8 cellular contexts compared by ENCODE assay signal in the genomic region with DNA sequence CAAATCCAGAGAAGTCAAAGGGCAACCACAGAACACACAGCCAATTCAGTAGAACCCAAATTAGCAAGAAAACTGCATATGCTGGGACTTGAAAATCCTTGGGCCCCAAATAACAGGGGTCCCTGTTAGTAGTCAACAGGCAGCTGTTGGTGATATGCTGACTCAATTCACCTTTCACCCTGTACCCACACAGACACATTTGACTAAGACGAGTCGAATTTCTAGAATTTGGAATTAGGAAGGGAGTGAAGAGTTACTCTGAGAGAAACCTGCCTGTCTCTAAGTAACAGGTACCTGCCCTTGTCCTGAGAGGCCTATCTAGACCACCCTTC. TPM values are rescaled to one million over a fixed set of nuclear protein-coding genes. Genes with fewer than 3 reads are reported as not detected.
A peak's percentile ranks its signal among the peaks of the same experiment; 100 is the strongest.
DNase-seq lines count a peak whose midpoint lies in the region; ATAC-seq and TF ChIP-seq lines count a peak whose summit lies in the region.

No MANE protein-coding gene starts in this region.

- H3K9me3 Mint-ChIP-seq in brain: no peaks in the 10 kb centered on the region
- H3K9me3 Mint-ChIP-seq in naive B cell: peaks cover 0 to 2% (median 0%) of the 10 kb centered on the region in 7 donors

- H3K4me3 ChIP-seq in A673 (ENCODE audit: low read depth, low read length, poor library complexity, severe bottlenecking): peak overlapping the region; percentile 10
- H3K4me3 ChIP-seq in HUES48 (ENCODE audit: low read depth, low read length): peak overlapping the region; percentile 28; the same call in 1 of the 2 replicates

- BruUV-seq in A673 (replicated peaks; lab: Mats Ljungman, UMichigan): TSS peak; percentile 95

- no peak for ATAC-seq in naive B cell (ENCODE audit: low read depth in 2 of 2)

- H3K27me3 Mint-ChIP-seq in brain: peaks cover 7% of the 10 kb centered on the region
- H3K27me3 Mint-ChIP-seq in naive B cell: no peaks in the 10 kb centered on the region

- H3K9me3 ChIP-seq in A673 (ENCODE audit: low read depth, low read length, poor library complexity, severe bottlenecking) (no peaks in the 10 kb centered on the region), HUES48 (ENCODE audit: control insufficient read depth, insufficient read depth, low read length) (no peaks in the 10 kb centered on the region)

- H3K36me3 Mint-ChIP-seq in brain (peaks cover 47% of the 10 kb centered on the region), naive B cell (no peaks in the 10 kb centered on the region)

- H3K27ac ChIP-seq in A673 (ENCODE audit: low read depth, low read length, poor library complexity, severe bottlenecking) (peak overlapping the region; percentile 76), HUES48 (ENCODE audit: low read depth, low read length) (peak overlapping the region; percentile 65)

- H3K4me1 Mint-ChIP-seq in brain (peaks cover 53% of the 10 kb centered on the region), naive B cell (peaks cover 29 to 46% (median 42%) of the 10 kb centered on the region in 3 donors)

- peak overlapping the region; percentile 1; the same call in 1 of the 2 replicates for H3K9ac ChIP-seq in HUES48 (ENCODE audit: low read depth, low read length)

- DNase-seq in A673 (ENCODE audit: low spot score): no peak
- no peak for DNase-seq in naive B cell
- DNase-seq in NCI-H226: no peak
- DNase-seq in medulla oblongata (ENCODE audit: extremely low spot score): no peak
- no peak for DNase-seq in NCI-H82 treated with DMSO at 0.1 percent for 48 hours (lab: John Stamatoyannopoulos, UW; ENCODE audit: unreplicated experiment)
- DNase-seq in SKM-1 treated with dmso at 0.1 percent for 144 hours (lab: John Stamatoyannopoulos, UW; ENCODE audit: unreplicated experiment): no peak

- no peaks in the 10 kb centered on the region for H3K27me3 ChIP-seq in A673 (replicated peaks; ENCODE audit: insufficient read depth, low read depth, low read length, poor library complexity)
- H3K27me3 ChIP-seq in HUES48 (ENCODE audit: control insufficient read depth, insufficient read depth, low read length): no peaks in the 10 kb centered on the region

- POLR2A ChIA-PET in A673 (lab: Charles Lee; ENCODE audit: low non-redundant PET): no interaction called here

- H3K27ac Mint-ChIP-seq in brain (peak overlapping the region; percentile 97 to 100 (median 98)), naive B cell (peak overlapping the region; percentile 79 to 98 (median 93))

- TF ChIP-seq CTCF in A673 (conservative IDR thresholded peaks at IDR 0.05; ENCODE audit: low read depth, low read length) (no peak), brain (conservative IDR thresholded peaks at IDR 0.05) (no peak)

- intact Hi-C loops in A673 (cut with micrococcal nuclease; ENCODE audit: unreplicated experiment): no loop called here

- H3K4me3 Mint-ChIP-seq in brain: peak overlapping the region; percentile 79 to 99 (median 94)
- peak overlapping the region in 7 of 8 donors; percentile 80 to 98 (median 91) for H3K4me3 Mint-ChIP-seq in naive B cell

- H3K4me1 ChIP-seq in A673 (ENCODE audit: insufficient read depth, low read length, poor library complexity, severe bottlenecking) (peaks cover 11% of the 10 kb centered on the region), HUES48 (ENCODE audit: control insufficient read depth, insufficient read depth, low read length) (peaks cover 16% of the 10 kb centered on the region)

- CTCF ChIA-PET in A673 (lab: Charles Lee): no interaction called here

- peaks cover 50% of the 10 kb centered on the region for H3K36me3 ChIP-seq in A673 (ENCODE audit: insufficient read depth, low read length, poor library complexity, severe bottlenecking)
- H3K36me3 ChIP-seq in HUES48 (ENCODE audit: control insufficient read depth, insufficient read depth, low read length): peaks cover 69% of the 10 kb centered on the region

RNA-seq across cellular contexts. Expression of a gene that starts 0.8 kb away (rescaled TPM):
- total RNA-seq in A673 (2021): 625 and 643 TPM in 2 replicates
- polyA plus RNA-seq in brain (ENCODE audit: insufficient read depth, low read depth, low replicate concordance) (269 TPM), naive B cell (ENCODE audit: low read depth in 6 of 6) (100 to 1,000 TPM; 111 to 159 (median 135) TPM)

RNA-seq across cellular contexts. Expression of a gene that starts 6.5 kb away (rescaled TPM):
- 104 and 110 TPM in 2 replicates for total RNA-seq in A673 (2021)
- polyA plus RNA-seq in brain (ENCODE audit: insufficient read depth, low read depth, low replicate concordance) (79.9 TPM), naive B cell (ENCODE audit: low read depth in 6 of 6) (10 to 100 TPM in 3 of 6 donors, 1 to 10 TPM in 3; 1.8 to 12.1 (median 10.5) TPM)

RNA-seq across cellular contexts. Expression of a gene that starts 23.1 kb away (rescaled TPM):
- 32.9 and 34.3 TPM in 2 replicates for total RNA-seq in A673 (2021)
- polyA plus RNA-seq in brain (ENCODE audit: insufficient read depth, low read depth, low replicate concordance): 39.7 TPM
- polyA plus RNA-seq in naive B cell (ENCODE audit: low read depth in 6 of 6): 10 to 100 TPM; 24.8 to 31.4 (median 26.9) TPM

RNA-seq across cellular contexts. Expression of a gene that starts 29.7 kb away (rescaled TPM):
- total RNA-seq in A673 (2021): 200 and 209 TPM in 2 replicates
- polyA plus RNA-seq in brain (ENCODE audit: insufficient read depth, low read depth, low replicate concordance) (214 TPM), naive B cell (ENCODE audit: low read depth in 6 of 6) (100 to 1,000 TPM in 3 of 6 donors, 10 to 100 TPM in 3; 82.9 to 215 (median 95.8) TPM)

RNA-seq across cellular contexts. Expression of a gene that starts 42.4 kb away (rescaled TPM):
- total RNA-seq in A673 (2021): 7.4 and 8.3 TPM in 2 replicates
- polyA plus RNA-seq in brain (ENCODE audit: insufficient read depth, low read depth, low replicate concordance) (16.6 TPM), naive B cell (ENCODE audit: low read depth in 6 of 6) (1 to 10 TPM in 3 of 6 donors, under 1 TPM in 3; 0.10 to 1.6 (median 0.99) TPM)
